In the genomic region with DNA sequence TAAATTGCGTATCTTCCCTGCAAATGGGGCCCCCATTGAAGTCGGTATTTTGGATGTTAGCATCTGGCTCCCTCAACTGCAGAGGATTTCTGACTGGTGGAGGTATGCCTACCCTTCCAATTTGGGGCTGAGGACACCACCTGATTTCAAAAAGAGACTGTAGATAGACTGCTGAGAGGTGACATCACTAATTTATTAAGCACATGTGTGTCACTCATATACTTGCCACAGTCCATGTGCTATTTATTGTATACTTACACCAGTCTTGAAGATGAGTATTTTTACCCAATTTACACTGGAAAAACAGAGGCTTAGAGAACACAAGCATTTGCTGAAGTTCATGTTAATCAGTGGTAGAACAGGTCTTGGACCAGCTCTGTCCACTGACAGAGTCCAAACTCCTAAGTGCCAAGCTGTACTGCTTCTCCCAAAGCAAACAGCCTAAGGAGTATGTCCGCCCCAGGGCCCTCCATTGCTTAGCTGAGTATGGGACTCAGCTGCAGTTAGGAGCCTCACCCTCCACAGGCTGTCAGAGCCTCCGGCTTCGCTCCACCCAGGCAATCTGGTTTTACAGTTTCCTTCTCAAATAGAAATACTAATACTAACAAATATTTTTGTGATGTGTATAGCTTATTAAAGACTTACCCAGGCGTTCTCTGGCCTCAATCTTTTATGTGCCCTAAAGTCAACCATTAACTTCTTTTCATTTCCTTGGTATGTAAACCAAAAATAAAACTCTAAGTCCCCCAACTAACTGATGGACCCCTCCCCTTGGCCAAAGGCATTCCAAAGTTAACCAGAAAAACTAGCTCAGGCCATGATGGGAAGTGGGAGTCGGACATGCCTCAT, we compare ENCODE assay signal across 2 cellular contexts.
TF ChIP-seq lines count a peak whose summit lies in the region.

No MANE protein-coding gene starts in this region.

TF ChIP-seq in IMR-90, 13 proteins besides CTCF, POLR2A, EP300 and RAD21:
- TF ChIP-seq FOS (IDR thresholded peaks at IDR 0.05; ENCODE audit: low read depth, low read length) (no peak), MAZ (IDR thresholded peaks at IDR 0.05; ENCODE audit: borderline replicate concordance, low read depth, low read length) (no peak), MXI1 (IDR thresholded peaks at IDR 0.05; ENCODE audit: borderline replicate concordance, low read depth, low read length) (no peak), BHLHE40 (IDR thresholded peaks at IDR 0.05; ENCODE audit: low read depth, low read length) (no peak), CEBPB (IDR thresholded peaks at IDR 0.05; ENCODE audit: low read depth, low read length) (no peak), SMC3 (IDR thresholded peaks at IDR 0.05; ENCODE audit: low read depth, low read length) (no peak), MAFK (IDR thresholded peaks at IDR 0.05; ENCODE audit: low read depth, low read length) (no peak), CHD1 (IDR thresholded peaks at IDR 0.05; ENCODE audit: low read depth, low read length) (no peak), RFX5 (IDR thresholded peaks at IDR 0.05; ENCODE audit: low read depth, low read length) (no peak), ELK1 (IDR thresholded peaks at IDR 0.05; ENCODE audit: borderline replicate concordance, low read depth, low read length) (no peak), NFE2L2 (IDR thresholded peaks at IDR 0.05; ENCODE audit: low read depth, low read length) (no peak), RCOR1 (IDR thresholded peaks at IDR 0.05; ENCODE audit: insufficient replicate concordance, low read length) (no peak)
- TF ChIP-seq, protein P1, sequence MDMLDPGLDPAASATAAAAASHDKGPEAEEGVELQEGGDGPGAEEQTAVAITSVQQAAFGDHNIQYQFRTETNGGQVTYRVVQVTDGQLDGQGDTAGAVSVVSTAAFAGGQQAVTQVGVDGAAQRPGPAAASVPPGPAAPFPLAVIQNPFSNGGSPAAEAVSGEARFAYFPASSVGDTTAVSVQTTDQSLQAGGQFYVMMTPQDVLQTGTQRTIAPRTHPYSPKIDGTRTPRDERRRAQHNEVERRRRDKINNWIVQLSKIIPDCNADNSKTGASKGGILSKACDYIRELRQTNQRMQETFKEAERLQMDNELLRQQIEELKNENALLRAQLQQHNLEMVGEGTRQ (IDR thresholded peaks at IDR 0.05; ENCODE audit: low read depth, low read length), result no peak

TF ChIP-seq in HepG2, 621 proteins besides CTCF, POLR2A, EP300 and RAD21:
- TF ChIP-seq, protein P2, sequence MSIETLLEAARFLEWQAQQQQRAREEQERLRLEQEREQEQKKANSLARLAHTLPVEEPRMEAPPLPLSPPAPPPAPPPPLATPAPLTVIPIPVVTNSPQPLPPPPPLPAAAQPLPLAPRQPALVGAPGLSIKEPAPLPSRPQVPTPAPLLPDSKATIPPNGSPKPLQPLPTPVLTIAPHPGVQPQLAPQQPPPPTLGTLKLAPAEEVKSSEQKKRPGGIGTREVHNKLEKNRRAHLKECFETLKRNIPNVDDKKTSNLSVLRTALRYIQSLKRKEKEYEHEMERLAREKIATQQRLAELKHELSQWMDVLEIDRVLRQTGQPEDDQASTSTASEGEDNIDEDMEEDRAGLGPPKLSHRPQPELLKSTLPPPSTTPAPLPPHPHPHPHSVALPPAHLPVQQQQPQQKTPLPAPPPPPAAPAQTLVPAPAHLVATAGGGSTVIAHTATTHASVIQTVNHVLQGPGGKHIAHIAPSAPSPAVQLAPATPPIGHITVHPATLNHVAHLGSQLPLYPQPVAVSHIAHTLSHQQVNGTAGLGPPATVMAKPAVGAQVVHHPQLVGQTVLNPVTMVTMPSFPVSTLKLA (IDR thresholded peaks at IDR 0.05), result peak; percentile 97
- TF ChIP-seq CREB1 (IDR thresholded peaks at IDR 0.05) (0 out of 2 replicates have a peak, but pooled peaks have one; percentile 33), CREB1 (CRISPR knock-in tag; IDR thresholded peaks at IDR 0.05) (no peak), ATF7 (IDR thresholded peaks at IDR 0.05) (peak; percentile 53), ATF7 (CRISPR knock-in tag; IDR thresholded peaks at IDR 0.05) (no peak), SRY (CRISPR knock-in tag; IDR thresholded peaks at IDR 0.05) (no peak)
